24 cellular contexts compared by ENCODE assay signal in the genomic region with DNA sequence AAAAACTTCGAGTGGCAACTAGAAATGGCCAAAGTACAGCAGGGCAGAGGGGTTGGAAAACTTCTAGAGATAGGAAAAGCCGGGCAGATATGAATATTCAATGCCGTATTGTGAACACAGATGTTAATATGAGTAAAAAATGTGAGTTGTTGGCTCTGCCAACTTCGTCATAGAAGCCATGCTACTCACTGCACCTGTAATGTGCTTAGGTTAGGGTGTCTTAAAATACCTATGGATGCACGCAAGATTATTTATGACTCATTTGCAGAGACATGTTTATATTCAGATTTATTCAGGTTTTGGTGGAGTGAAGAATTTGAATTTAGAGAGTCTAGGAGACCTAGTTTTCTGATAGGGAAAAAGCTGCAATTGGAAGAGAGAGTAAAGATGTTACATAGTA.
DNase-seq lines count a peak whose midpoint lies in the region; ATAC-seq, FAIRE-seq and TF ChIP-seq lines count a peak whose summit lies in the region.
"Had no signal": no experiment of that assay in that cellular context is flagged by ENCODE, and none has a peak within 500 bp of the region (broad histone marks: within the 10 kb centered on the region; RNA-seq: fewer than 3 reads in every experiment).

No MANE protein-coding gene starts in this region.

- H3K4me1 ChIP-seq in cardiac muscle cell (ENCODE audit: low read depth) (peaks cover 39% of the 10 kb centered on the region), heart right ventricle (peaks cover 0 to 32% (median 24%) of the 10 kb centered on the region in 9 donors), hepatocyte (ENCODE audit: insufficient read depth) (peaks cover 15% of the 10 kb centered on the region), psoas muscle (peaks cover 13% of the 10 kb centered on the region)

- no peak for ATAC-seq in heart right ventricle
- ATAC-seq in psoas muscle = no peak
- ATAC-seq: K562, PC-3 had no signal

- H3K4me2 ChIP-seq in hepatocyte = no peak overlapping the region

- no peaks in the 10 kb centered on the region for H4K20me1 ChIP-seq in hepatocyte (ENCODE audit: insufficient read depth, poor library complexity, severe bottlenecking)

- WGBS in heart right ventricle, 2 donors = 83 to 86% methylated on average over 5 of the region's 5 CpGs
- 96% methylated on average over 5 of the region's 5 CpGs for WGBS in hepatocyte (ENCODE audit: low lambda C conversion rate, missing lambda C conversion rate)
- 74 to 97% (median 75%) methylated on average over 5 of the region's 5 CpGs for WGBS in psoas muscle, 3 donors

- H3K79me2 ChIP-seq in hepatocyte = no peaks in the 10 kb centered on the region

- no peak for FAIRE-seq in urothelium cell line (lab: Jason Lieb, UNC)
- FAIRE-seq: D721Med, GM19239, H54, HTR-8/SVneo, K562 had no signal

- H3K9me2 ChIP-seq in hepatocyte (replicated peaks; ENCODE audit: insufficient read depth) = no peaks in the 10 kb centered on the region

- H3K27ac ChIP-seq in cardiac muscle cell = peak overlapping the region; percentile 91
- H3K27ac ChIP-seq in heart right ventricle = peak overlapping the region in 1 of 10 donors; percentile 53
- H3K27ac ChIP-seq in hepatocyte = peak overlapping the region; percentile 24
- peak overlapping the region; percentile 87 for H3K27ac ChIP-seq in psoas muscle
- H3K27ac ChIP-seq: 22Rv1, SJCRH30 had no signal

- no peaks in the 10 kb centered on the region for H3K27me3 ChIP-seq in cardiac muscle cell
- no peaks in the 10 kb centered on the region for H3K27me3 ChIP-seq in heart right ventricle
- H3K27me3 ChIP-seq in hepatocyte = no peaks in the 10 kb centered on the region
- no peaks in the 10 kb centered on the region for H3K27me3 ChIP-seq in psoas muscle (ENCODE audit: insufficient read depth in 3 of 3, low read length in 2 of 3)
- H3K27me3 ChIP-seq: BE2C, SJCRH30 had no signal

- no peaks in the 10 kb centered on the region for H3K36me3 ChIP-seq in cardiac muscle cell
- no peaks in the 10 kb centered on the region for H3K36me3 ChIP-seq in heart right ventricle
- no peaks in the 10 kb centered on the region for H3K36me3 ChIP-seq in hepatocyte (replicated peaks; ENCODE audit: insufficient read depth, low read depth)
- no peaks in the 10 kb centered on the region for H3K36me3 ChIP-seq in psoas muscle (ENCODE audit: insufficient read depth in 1 of 2, low read depth in 1 of 2)
- H3K36me3 ChIP-seq: BE2C, SJCRH30 had no signal

- TF ChIP-seq CTCF in cardiac muscle cell (IDR thresholded peaks at IDR 0.05; ENCODE audit: low read depth, low read length) = no peak
- TF ChIP-seq CTCF in heart right ventricle (IDR thresholded peaks at IDR 0.05) = no peak
- TF ChIP-seq CTCF in hepatocyte (IDR thresholded peaks at IDR 0.05; ENCODE audit: poor library complexity) = no peak
- no peak for TF ChIP-seq CTCF in psoas muscle (IDR thresholded peaks at IDR 0.05)

- DNase-seq in cardiac muscle cell (ENCODE audit: low read depth in 1 of 2, low spot score in 1 of 2) (no peak), heart right ventricle (no peak), hepatocyte (ENCODE audit: low spot score) (no peak), psoas muscle (no peak), urothelium cell line (ENCODE audit: low spot score) (no peak), T-helper 1 cell (no peak), SW480 (ENCODE audit: low spot score) (no peak)
- DNase-seq: BE2C; CD4-positive, alpha-beta T cell; Kasumi-1; NCI-H1105; NCI-H1436 treated with DMSO at 0.1 percent for 48 hours; NCI-H187 treated with DMSO at 0.1 percent for 48 hours; NCI-H2107; NCI-H524; NCI-H774; PC-3; SJCRH30 had no signal

- intact Hi-C loops in heart right ventricle (cut with DNase I) (loop anchor here in 3 of 10 donors (5.0 to 10.0 kb wide), 4 partner anchors 268 to 1222 kb away; a partner anchor contains a TSS), psoas muscle (cut with DNase I) (loop anchor here (5.0 to 10.0 kb wide), 4 partner anchors 50 to 1222 kb away; a partner anchor contains a TSS)

- H3K4me3 ChIP-seq in cardiac muscle cell = no peak overlapping the region
- H3K4me3 ChIP-seq in heart right ventricle = no peak overlapping the region
- H3K4me3 ChIP-seq in hepatocyte = no peak overlapping the region
- H3K4me3 ChIP-seq in psoas muscle = peak overlapping the region; percentile 69
- H3K4me3 ChIP-seq: K562, SJCRH30 had no signal

- H2AFZ ChIP-seq in hepatocyte = no peak overlapping the region

- no peaks in the 10 kb centered on the region for H3K9me3 ChIP-seq in cardiac muscle cell (ENCODE audit: low read depth)
- H3K9me3 ChIP-seq in heart right ventricle = no peaks in the 10 kb centered on the region
- H3K9me3 ChIP-seq in hepatocyte (ENCODE audit: low read depth) = no peaks in the 10 kb centered on the region
- H3K9me3 ChIP-seq in psoas muscle = no peaks in the 10 kb centered on the region
- H3K9me3 ChIP-seq: BE2C had no signal
